ENCODE assay signal across 8 cellular contexts in genomic region chr3:190017575-190018288, GRCh38.
DNase-seq lines count a peak whose midpoint lies in the region; ATAC-seq and TF ChIP-seq lines count a peak whose summit lies in the region.

No MANE protein-coding gene starts in this region.

- H3K4me1 ChIP-seq in GM23338 (ENCODE audit: insufficient read depth) (peaks cover 49% of the 10 kb centered on the region), OCI-LY7 (ENCODE audit: insufficient read depth, low read length, poor library complexity, severe bottlenecking) (no peaks in the 10 kb centered on the region), smooth muscle cell (ENCODE audit: low read depth) (peaks cover 13% of the 10 kb centered on the region)

- H3K36me3 Mint-ChIP-seq in GM23338 (ENCODE audit: low read depth): no peaks in the 10 kb centered on the region

- H3K4me3 Mint-ChIP-seq in GM23338: no peak overlapping the region

- peak; percentile 59 to 68 for TF ChIP-seq CTCF in GM23338 (conservative IDR thresholded peaks at IDR 0.05; ENCODE audit: low read depth in 2 of 2)
- TF ChIP-seq CTCF in OCI-LY7 (conservative IDR thresholded peaks at IDR 0.05; ENCODE audit: low read length): peak; percentile 30; the same call in 1 of the 2 replicates
- TF ChIP-seq CTCF in fibroblast of mammary gland (conservative IDR thresholded peaks at IDR 0.05; ENCODE audit: control insufficient read depth, insufficient read depth, low read depth, low read length): peak; percentile 38
- peak; percentile 25 for TF ChIP-seq CTCF in smooth muscle cell (IDR thresholded peaks at IDR 0.05; ENCODE audit: borderline replicate concordance, insufficient read depth, poor library complexity, severe bottlenecking)
- TF ChIP-seq CTCF in lower leg skin (IDR thresholded peaks at IDR 0.05): no peak

- no peak overlapping the region for H3K9ac ChIP-seq in smooth muscle cell (ENCODE audit: low read depth)

- H3K4me2 ChIP-seq in GM23338: no peak overlapping the region
- H3K4me2 ChIP-seq in OCI-LY7 (ENCODE audit: low read length): no peak overlapping the region
- H3K4me2 ChIP-seq in smooth muscle cell: no peak overlapping the region

- POLR2A ChIA-PET in OCI-LY7 (lab: Charles Lee): no interaction called here

- H3K27ac ChIP-seq in GM23338 (ENCODE audit: low read depth) (no peak overlapping the region), OCI-LY7 (ENCODE audit: low read depth, low read length, poor library complexity, severe bottlenecking) (no peak overlapping the region), smooth muscle cell (ENCODE audit: low read depth) (no peak overlapping the region)

- intact Hi-C loops in OCI-LY7 (cut with micrococcal nuclease; ENCODE audit: unreplicated experiment) (no loop called here), lower leg skin (cut with DNase I; ENCODE audit: low total_unique reads) (no loop called here)

- no peaks in the 10 kb centered on the region for H3K9me2 ChIP-seq in GM23338 (ENCODE audit: insufficient read depth)
- no peaks in the 10 kb centered on the region for H3K9me2 ChIP-seq in OCI-LY7 (ENCODE audit: insufficient read depth, low read length)

- no peaks in the 10 kb centered on the region for H3K27me3 ChIP-seq in GM23338 (ENCODE audit: insufficient read depth)
- H3K27me3 ChIP-seq in smooth muscle cell (ENCODE audit: low read depth): no peaks in the 10 kb centered on the region

- H3K9me3 ChIP-seq in OCI-LY7 (ENCODE audit: low read length) (no peaks in the 10 kb centered on the region), smooth muscle cell (replicated peaks; ENCODE audit: low read depth) (no peaks in the 10 kb centered on the region)

- no peaks in the 10 kb centered on the region for H3F3A ChIP-seq in GM23338 (replicated peaks; ENCODE audit: low read depth)
- peaks cover 17% of the 10 kb centered on the region for H3F3A ChIP-seq in smooth muscle cell (ENCODE audit: low read depth)

- CTCF ChIA-PET in OCI-LY7 (lab: Charles Lee; ENCODE audit: unreplicated experiment): no interaction called here

- ATAC-seq in GM23338: no peak; the same call in 2 of the 3 replicates
- ATAC-seq in HG02852 (IDR thresholded peaks at IDR 0.05; ENCODE audit: unreplicated experiment): no peak

- H4K20me1 ChIP-seq in GM23338 (replicated peaks; ENCODE audit: insufficient read depth) (no peaks in the 10 kb centered on the region), OCI-LY7 (ENCODE audit: insufficient read depth, low read length) (no peaks in the 10 kb centered on the region), smooth muscle cell (ENCODE audit: low read depth) (peaks cover 4% of the 10 kb centered on the region)

- H3K9me3 Mint-ChIP-seq in GM23338: no peaks in the 10 kb centered on the region

- H2AFZ ChIP-seq in GM23338 (no peak overlapping the region), OCI-LY7 (ENCODE audit: low read length) (no peak overlapping the region), smooth muscle cell (ENCODE audit: low read depth) (no peak overlapping the region)

- peaks cover 2% of the 10 kb centered on the region for H3K27me3 Mint-ChIP-seq in GM23338 (ENCODE audit: insufficient read depth, low read depth, poor library complexity)

- H3K36me3 ChIP-seq in GM23338 (ENCODE audit: insufficient read depth): no peaks in the 10 kb centered on the region
- H3K36me3 ChIP-seq in OCI-LY7 (ENCODE audit: insufficient read depth, low read length): no peaks in the 10 kb centered on the region
- no peaks in the 10 kb centered on the region for H3K36me3 ChIP-seq in smooth muscle cell (ENCODE audit: low read depth)

- peaks cover 64% of the 10 kb centered on the region for H3K4me1 Mint-ChIP-seq in GM23338

- BruUV-seq in OCI-LY7 (replicated peaks; lab: Mats Ljungman, UMichigan): no TSS peak

- H3K79me2 ChIP-seq in GM23338 (replicated peaks; ENCODE audit: insufficient read depth): no peaks in the 10 kb centered on the region
- no peaks in the 10 kb centered on the region for H3K79me2 ChIP-seq in OCI-LY7 (ENCODE audit: insufficient read depth, low read depth, low read length)
- no peaks in the 10 kb centered on the region for H3K79me2 ChIP-seq in smooth muscle cell (ENCODE audit: low read depth)

- no peak overlapping the region for H3K27ac Mint-ChIP-seq in GM23338

- TF ChIP-seq POLR2A in lower leg skin (IDR thresholded peaks at IDR 0.05): no peak

- DNase-seq in GM23338 (ENCODE audit: low spot score): peak; percentile 38
- no peak for DNase-seq in OCI-LY7 (ENCODE audit: low spot score)
- DNase-seq in fibroblast of mammary gland (ENCODE audit: low read depth): peak; percentile 84
- DNase-seq in smooth muscle cell (lab: John Stamatoyannopoulos, UW; ENCODE audit: unreplicated experiment): no peak
- DNase-seq in NK-92 (lab: John Stamatoyannopoulos, UW; ENCODE audit: unreplicated experiment): no peak
- DNase-seq in GM19238 (ENCODE audit: insufficient read length, low spot score): no peak
- no peak for DNase-seq in lower leg skin (ENCODE audit: low spot score in 2 of 2)

- WGBS in smooth muscle cell (ENCODE audit: low lambda C conversion rate): 75% methylated on average over 6 of the region's 6 CpGs
- WGBS in lower leg skin, 2 donors: 21 to 32% methylated on average over 6 of the region's 6 CpGs

- H3K4me3 ChIP-seq in GM23338: no peak overlapping the region
- H3K4me3 ChIP-seq in OCI-LY7 (ENCODE audit: low read depth, low read length, poor library complexity, severe bottlenecking): no peak overlapping the region
- H3K4me3 ChIP-seq in fibroblast of mammary gland (ENCODE audit: control insufficient read depth, low read depth, low read length): no peak overlapping the region
- no peak overlapping the region for H3K4me3 ChIP-seq in smooth muscle cell
- no peak overlapping the region for H3K4me3 ChIP-seq in lower leg skin (ENCODE audit: low read depth, poor library complexity, severe bottlenecking)

TF ChIP-seq in GM23338, 12 proteins besides CTCF, POLR2A, EP300 and RAD21 (continues in another document):
- TF ChIP-seq ETS1 (IDR thresholded peaks at IDR 0.05): no peak
- TF ChIP-seq ZNF462 (CRISPR knock-in tag; IDR thresholded peaks at IDR 0.05): no peak

Comparison
In these comparisons a context has a peak if more than half of its experiments do, and no peak if none do; other contexts are left out.
1. DNase-seq: peak in GM23338 (single experiment) and fibroblast of mammary gland (single experiment); none in OCI-LY7 (single experiment), smooth muscle cell (single experiment), NK-92 (single experiment), GM19238 (single experiment) and lower leg skin (0 of 2).
2. CTCF ChIP-seq: peak in GM23338 (2 of 2), OCI-LY7 (single experiment), fibroblast of mammary gland (single experiment) and smooth muscle cell (single experiment); none in lower leg skin (0 of 3).